Comparison of ENCODE assay signal across 14 cellular contexts in the genomic region with DNA sequence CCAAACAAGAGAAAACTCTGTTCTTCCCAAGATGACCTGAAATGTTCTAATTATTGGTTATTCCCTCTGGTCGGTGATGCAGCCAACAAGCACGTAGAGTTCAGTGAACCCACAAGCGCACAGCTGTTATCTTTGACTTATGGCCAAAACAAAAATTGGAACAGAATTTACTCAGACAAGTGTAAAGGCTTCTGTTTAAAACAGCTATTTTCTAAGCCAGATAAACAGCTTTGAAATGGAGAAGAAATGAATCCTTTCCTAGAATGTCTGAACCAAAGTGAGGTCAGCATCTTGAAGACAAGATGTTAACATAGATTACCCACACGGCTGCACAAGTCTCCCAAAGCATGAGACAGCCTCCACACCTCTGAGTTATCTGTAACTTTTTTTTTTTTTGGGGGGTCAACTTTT.
DNase-seq lines count a peak whose midpoint lies in the region; ATAC-seq and TF ChIP-seq lines count a peak whose summit lies in the region.
"Had no signal": no experiment of that assay in that cellular context is flagged by ENCODE, and none has a peak within 500 bp of the region (broad histone marks: within the 10 kb centered on the region; RNA-seq: fewer than 3 reads in every experiment).

No MANE protein-coding gene starts in this region.

- H3K4me1 ChIP-seq in endodermal cell (ENCODE audit: control insufficient read depth, insufficient read depth, low read length): no peaks in the 10 kb centered on the region

- H3K27me3 ChIP-seq in endodermal cell (ENCODE audit: control insufficient read depth, insufficient read depth, low read length, poor library complexity, severe bottlenecking): no peaks in the 10 kb centered on the region

- H3K27ac Mint-ChIP-seq in endodermal cell (no peak overlapping the region), Calu3 (ENCODE audit: unreplicated experiment) (no peak overlapping the region)
- H3K27ac Mint-ChIP-seq: activated CD8-positive, alpha-beta T cell treated with anti-CD3 and anti-CD28 coated beads for 36 hours; dendritic cell treated with granulocyte-macrophage colony-stimulating factor and Interleukin-4, amounts not matched to agents 40 ng/mL and 50 ng/mL, for 4 days; natural killer cell had no signal

- no peak for TF ChIP-seq CTCF in endodermal cell (conservative IDR thresholded peaks at IDR 0.05)
- no peak for TF ChIP-seq CTCF in Calu3 (IDR thresholded peaks at IDR 0.05; ENCODE audit: unreplicated experiment)

- BruUV-seq in Calu3 (replicated peaks; lab: Mats Ljungman, UMichigan): no TSS peak

- H3K4me3 Mint-ChIP-seq in endodermal cell (no peak overlapping the region), Calu3 (ENCODE audit: low read depth, unreplicated experiment) (no peak overlapping the region)
- H3K4me3 Mint-ChIP-seq: activated CD8-positive, alpha-beta T cell treated with anti-CD3 and anti-CD28 coated beads for 36 hours; dendritic cell treated with granulocyte-macrophage colony-stimulating factor and Interleukin-4, amounts not matched to agents 40 ng/mL and 50 ng/mL, for 4 days; natural killer cell had no signal

- CTCF ChIA-PET in Calu3 (lab: Charles Lee): no interaction called here

- H3K9ac ChIP-seq in endodermal cell (ENCODE audit: extremely low read depth, low read length, poor library complexity, severe bottlenecking): no peak overlapping the region

- no peaks in the 10 kb centered on the region for H3K36me3 ChIP-seq in endodermal cell (ENCODE audit: control insufficient read depth, insufficient read depth, low read length)

- H3K9me3 Mint-ChIP-seq in endodermal cell (no peaks in the 10 kb centered on the region), Calu3 (ENCODE audit: low read depth, unreplicated experiment) (no peaks in the 10 kb centered on the region)
- H3K9me3 Mint-ChIP-seq: activated CD8-positive, alpha-beta T cell treated with anti-CD3 and anti-CD28 coated beads for 36 hours; dendritic cell treated with granulocyte-macrophage colony-stimulating factor and Interleukin-4, amounts not matched to agents 40 ng/mL and 50 ng/mL, for 4 days; natural killer cell had no signal

- peak; percentile 15 for DNase-seq in Ammon's horn (ENCODE audit: low spot score)
- DNase-seq in NCI-H2171 (lab: John Stamatoyannopoulos, UW): peak; percentile 46
- peak; percentile 7 for DNase-seq in endodermal cell
- peak; percentile 89 to 90 for DNase-seq in lung microvascular endothelial cell (ENCODE audit: low read depth in 2 of 2)
- no peak for DNase-seq in T1000 (lab: John Stamatoyannopoulos, UW)
- DNase-seq in activated CD4-positive, CD25-positive, alpha-beta regulatory T cell (lab: John Stamatoyannopoulos, UW): no peak
- DNase-seq in Calu3: no peak
- DNase-seq: activated CD8-positive, alpha-beta T cell treated with anti-CD3 and anti-CD28 coated beads for 36 hours; activated naive CD4-positive, alpha-beta T cell; natural killer cell; NCI-H1417; SW 1271 had no signal

- intact Hi-C loops in Calu3 (cut with micrococcal nuclease; ENCODE audit: unreplicated experiment): no loop called here

- H3K27ac ChIP-seq in endodermal cell (ENCODE audit: low read depth, low read length): no peak overlapping the region

- WGBS in endodermal cell (ENCODE audit: insufficient coverage in 1 of 2, insufficient read length in 1 of 2), 2 experiments: 93 to 98% methylated on average over 4 of the region's 4 CpGs

- H3K9me3 ChIP-seq in endodermal cell (ENCODE audit: control insufficient read depth, low read length): no peaks in the 10 kb centered on the region

- H3K4me3 ChIP-seq in endodermal cell (ENCODE audit: low read length): no peak overlapping the region

- no peaks in the 10 kb centered on the region for H3K36me3 Mint-ChIP-seq in endodermal cell (ENCODE audit: low read depth)
- no peaks in the 10 kb centered on the region for H3K36me3 Mint-ChIP-seq in Calu3 (ENCODE audit: insufficient read depth, unreplicated experiment)
- H3K36me3 Mint-ChIP-seq: natural killer cell had no signal

- H3K27me3 Mint-ChIP-seq in endodermal cell (ENCODE audit: insufficient read depth) (no peaks in the 10 kb centered on the region), Calu3 (ENCODE audit: unreplicated experiment) (no peaks in the 10 kb centered on the region)
- H3K27me3 Mint-ChIP-seq: activated CD8-positive, alpha-beta T cell treated with anti-CD3 and anti-CD28 coated beads for 36 hours; dendritic cell treated with granulocyte-macrophage colony-stimulating factor and Interleukin-4, amounts not matched to agents 40 ng/mL and 50 ng/mL, for 4 days had no signal

- H3K4me1 Mint-ChIP-seq in endodermal cell (peaks cover 13% of the 10 kb centered on the region), Calu3 (ENCODE audit: low read depth, unreplicated experiment) (no peaks in the 10 kb centered on the region)
- H3K4me1 Mint-ChIP-seq: natural killer cell had no signal

- no peak for ATAC-seq in GM18517 (IDR thresholded peaks at IDR 0.05; ENCODE audit: unreplicated experiment)
- ATAC-seq: activated CD8-positive, alpha-beta T cell treated with anti-CD3 and anti-CD28 coated beads for 36 hours; natural killer cell had no signal

Comparison
In these comparisons a context has a peak if more than half of its experiments do, and no peak if none do; other contexts are left out.
1. DNase-seq: peak in Ammon's horn (single experiment), NCI-H2171 (single experiment), endodermal cell (single experiment) and lung microvascular endothelial cell (2 of 2); none in T1000 (single experiment), activated CD4-positive, CD25-positive, alpha-beta regulatory T cell (0 of 4) and Calu3 (single experiment).